In genomic region chr7:28981282-28981555, GRCh38 we compare ENCODE assay signal across 19 cellular contexts. TPM values are rescaled to one million over a fixed set of nuclear protein-coding genes. Genes with fewer than 3 reads are reported as not detected.
DNase-seq lines count a peak whose midpoint lies in the region; TF ChIP-seq lines count a peak whose summit lies in the region.
"Had no signal": no experiment of that assay in that cellular context is flagged by ENCODE, and none has a peak within 500 bp of the region (broad histone marks: within the 10 kb centered on the region; RNA-seq: fewer than 3 reads in every experiment).

No MANE protein-coding gene starts in this region.

- TF ChIP-seq CTCF in brain (conservative IDR thresholded peaks at IDR 0.05) (no peak), nephron (IDR thresholded peaks at IDR 0.05; ENCODE audit: unreplicated experiment in 3 of 3) (no peak)

- DNase-seq in D341Med (ENCODE audit: low spot score) (peak; percentile 41), globus pallidus (ENCODE audit: low spot score) (peak; percentile 47), NCI-H446 (lab: John Stamatoyannopoulos, UW) (no peak), RKO (ENCODE audit: low spot score) (no peak)
- no peak for DNase-seq in activated naive CD4-positive, alpha-beta T cell (lab: John Stamatoyannopoulos, UW)
- DNase-seq in stimulated activated CD4-positive, alpha-beta T cell treated with anti-CD3 and anti-CD28 coated beads, Interleukin-1b, Interleukin-23, amount 100 ng/mL, for 48 hours = no peak
- DNase-seq: ACHN; CD4-positive, alpha-beta memory T cell; DMS153; MM.1S; NCI-H1048; NCI-H1417 treated with DMSO at 0.1 percent for 48 hours; NCI-H187 treated with DMSO at 0.1 percent for 48 hours; NCI-H510A; NK-92 treated with Interleukin-12 subunit alpha and Interleukin-12 subunit beta, amount 100 ng/mL, for 24 hours; SJCRH30 had no signal

- H3K9me3 Mint-ChIP-seq in brain (peaks cover 0 to 7% (median 2%) of the 10 kb centered on the region in 5 experiments), nephron (no peaks in the 10 kb centered on the region)

- H3K27me3 Mint-ChIP-seq in brain (peaks cover 3% of the 10 kb centered on the region), nephron (ENCODE audit: low read depth) (no peaks in the 10 kb centered on the region)

- H3K4me3 Mint-ChIP-seq in brain (peak overlapping the region in 3 of 5 experiments; percentile 38 to 64 (median 55)), nephron (no peak overlapping the region)
- H3K4me3 Mint-ChIP-seq: CD4-positive, alpha-beta memory T cell had no signal

- H3K36me3 Mint-ChIP-seq in brain (no peaks in the 10 kb centered on the region), nephron (ENCODE audit: low read depth) (peaks cover 2% of the 10 kb centered on the region)
- H3K36me3 Mint-ChIP-seq: CD4-positive, alpha-beta memory T cell had no signal

- peak overlapping the region; percentile 54 to 94 (median 89) for H3K27ac Mint-ChIP-seq in brain
- H3K27ac Mint-ChIP-seq in nephron = peak overlapping the region in 2 of 3 experiments; percentile 23 to 24
- H3K27ac Mint-ChIP-seq: CD4-positive, alpha-beta memory T cell had no signal

- H3K4me1 Mint-ChIP-seq in brain (peaks cover 56% of the 10 kb centered on the region), nephron (peaks cover 47% of the 10 kb centered on the region)
- H3K4me1 Mint-ChIP-seq: CD4-positive, alpha-beta memory T cell had no signal

RNA-seq across cellular contexts. Expression of gene TRIL, which starts 23.1 kb away (rescaled TPM):
- polyA plus RNA-seq in brain (ENCODE audit: insufficient read depth, low read depth, low replicate concordance) = 18.6 TPM
- polyA plus RNA-seq: CD4-positive, alpha-beta memory T cell; K562 had no signal

Comparison
In these comparisons a context has a peak if more than half of its experiments do, and no peak if none do; other contexts are left out.
1. DNase-seq: peak in D341Med (single experiment) and globus pallidus (single experiment); none in NCI-H446 (0 of 2), activated naive CD4-positive, alpha-beta T cell (0 of 4), stimulated activated CD4-positive, alpha-beta T cell treated with anti-CD3 and anti-CD28 coated beads, Interleukin-1b, Interleukin-23, amount 100 ng/mL, for 48 hours (single experiment) and RKO (single experiment).
2. H3K4me3 Mint-ChIP-seq: peak in brain (3 of 5); none in nephron (0 of 3).